23 cellular contexts compared by ENCODE assay signal in genomic region chr12:71085575-71085974, GRCh38.
"Had no signal": no experiment of that assay in that cellular context is flagged by ENCODE, and none has a peak within 500 bp of the region (broad histone marks: within the 10 kb centered on the region; RNA-seq: fewer than 3 reads in every experiment).

No MANE protein-coding gene starts in this region.

- H3K9ac ChIP-seq: parathyroid adenoma had no signal

- H2AFZ ChIP-seq: parathyroid adenoma had no signal

- DNase-seq: effector memory CD4-positive, alpha-beta T cell; esophagus squamous epithelium; foreskin melanocyte; head of caudate nucleus; hippocampal formation; left colon; left ventricle myocardium superior; mesendoderm; naive thymus-derived CD4-positive, alpha-beta T cell; nephron progenitor cell; psoas muscle; retina; right lobe of liver; stimulated activated CD4-positive, alpha-beta T cell treated with anti-CD3 and anti-CD28 coated beads, Interleukin-2, amount 100 ng/mL, for 24 hours; stimulated activated CD4-positive, alpha-beta T cell treated with anti-CD3 and anti-CD28 coated beads, Interleukin-4, amount 100 ng/mL, for 4 hours; stimulated activated naive B cell treated with anti-CD40 and anti-IgM and Interleukin-4, amounts not matched to agents 10 μg/mL and 1 μg/mL and 100 μg/mL, for 72 hours; stimulated activated naive CD8-positive, alpha-beta T cell treated with anti-CD3 and anti-CD28 coated beads, Interleukin-15, amount 100 ng/mL, for 72 hours; testis; upper lobe of right lung had no signal

- H3K9me3 ChIP-seq: esophagus squamous epithelium, right lobe of liver, testis, upper lobe of right lung, vagina had no signal

- H3K4me1 ChIP-seq: esophagus squamous epithelium, parathyroid adenoma, psoas muscle, right lobe of liver, testis, tibial nerve, upper lobe of right lung, vagina had no signal

- H3K27me3 ChIP-seq: esophagus squamous epithelium, right lobe of liver, testis, tibial nerve, upper lobe of right lung, vagina had no signal

- H3K27ac ChIP-seq: esophagus squamous epithelium, parathyroid adenoma, psoas muscle, right lobe of liver, testis, tibial nerve, upper lobe of right lung, vagina had no signal

- H3K4me3 ChIP-seq: esophagus squamous epithelium, lung, psoas muscle, right lobe of liver, testis, tibial nerve, upper lobe of right lung, vagina had no signal

- H3K36me3 ChIP-seq: esophagus squamous epithelium, right lobe of liver, tibial nerve, upper lobe of right lung, vagina had no signal

- ATAC-seq: left colon; left ventricle myocardium superior; naive thymus-derived CD4-positive, alpha-beta T cell; psoas muscle; right lobe of liver; stimulated activated naive B cell treated with anti-CD40 and anti-IgM and Interleukin-4, amounts not matched to agents 10 μg/mL and 1 μg/mL and 100 μg/mL, for 72 hours; stimulated activated naive CD8-positive, alpha-beta T cell treated with anti-CD3 and anti-CD28 coated beads, Interleukin-15, amount 100 ng/mL, for 72 hours; upper lobe of right lung had no signal

- H3K79me2 ChIP-seq: parathyroid adenoma had no signal
